ENCODE assay signal across 1 cellular context in genomic region chr18:68791801-68792200, GRCh38.
TF ChIP-seq lines count a peak whose summit lies in the region.

No MANE protein-coding gene starts in this region.

TF ChIP-seq in HepG2, 621 proteins besides CTCF, POLR2A, EP300 and RAD21 (continued from another document):
- TF ChIP-seq MXD3 (CRISPR knock-in tag; IDR thresholded peaks at IDR 0.05) (no peak), DPF2 (CRISPR knock-in tag; IDR thresholded peaks at IDR 0.05; ENCODE audit: borderline replicate concordance, low read depth) (no peak), PHF20 (CRISPR knock-in tag; IDR thresholded peaks at IDR 0.05) (no peak), TOE1 (CRISPR knock-in tag; IDR thresholded peaks at IDR 0.05) (no peak), NCOA1 (CRISPR knock-in tag; IDR thresholded peaks at IDR 0.05) (no peak), ZNF558 (CRISPR knock-in tag; IDR thresholded peaks at IDR 0.05; ENCODE audit: borderline replicate concordance) (no peak)
